In the genomic region with DNA sequence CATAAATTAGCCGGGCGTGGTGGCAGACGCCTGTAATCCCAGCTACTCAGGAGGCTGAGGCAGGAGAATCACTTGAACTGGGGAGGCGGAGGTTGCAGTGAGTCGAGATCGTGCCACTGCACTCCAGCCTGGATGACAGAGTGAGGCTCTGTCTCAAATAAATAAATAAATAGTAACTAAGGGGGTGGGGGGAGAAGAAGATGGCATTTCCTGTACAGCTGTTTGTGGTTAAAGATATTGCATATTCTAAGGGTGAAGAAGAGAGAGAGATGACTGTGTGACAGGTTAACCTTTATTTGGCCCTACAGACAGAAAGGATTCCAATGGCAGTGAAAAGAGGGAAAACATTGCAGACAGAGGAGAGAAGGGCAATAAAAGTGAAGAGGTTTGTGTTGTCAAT, we compare ENCODE assay signal across 10 cellular contexts. TPM values are rescaled to one million over a fixed set of nuclear protein-coding genes. Genes with fewer than 3 reads are reported as not detected.
DNase-seq lines count a peak whose midpoint lies in the region; ATAC-seq, FAIRE-seq and TF ChIP-seq lines count a peak whose summit lies in the region.
"Not testable (repeated sequence)": the region's sequence is repeated elsewhere in the genome, so short reads cannot be mapped to it uniquely, and the experiment has no call there.
"Had no signal": no experiment of that assay in that cellular context is flagged by ENCODE, and none has a peak within 500 bp of the region (broad histone marks: within the 10 kb centered on the region; RNA-seq: fewer than 3 reads in every experiment).

No MANE protein-coding gene starts in this region.

- not testable (repeated sequence) for H3K4me1 Mint-ChIP-seq in astrocyte (ENCODE audit: low read depth, unreplicated experiment)

- not testable (repeated sequence) for H3K9me3 Mint-ChIP-seq in astrocyte (ENCODE audit: unreplicated experiment)

- not testable (repeated sequence) for H3K4me2 ChIP-seq in astrocyte (ENCODE audit: low read length)
- peak overlapping the region; percentile 27 for H3K4me2 ChIP-seq in keratinocyte (ENCODE audit: control insufficient read depth, extremely low read depth, insufficient read depth, low read depth, low read length)

- not testable (repeated sequence) for FAIRE-seq in astrocyte (lab: Jason Lieb, UNC); keratinocyte (lab: Jason Lieb, UNC)

- not testable (repeated sequence) for H3K27me3 ChIP-seq in astrocyte (ENCODE audit: insufficient read depth, low read length); keratinocyte (ENCODE audit: control insufficient read depth, extremely low read depth, insufficient read depth, low read length)

- H3K79me2 ChIP-seq in astrocyte (ENCODE audit: insufficient read depth, low read length); keratinocyte (ENCODE audit: control insufficient read depth, insufficient read depth, low read length): not testable (repeated sequence)

- H3K36me3 ChIP-seq in astrocyte (ENCODE audit: insufficient read depth, low read length); keratinocyte (ENCODE audit: control insufficient read depth in 2 of 2, extremely low read depth in 1 of 2, insufficient read depth in 2 of 2, low read length in 2 of 2): not testable (repeated sequence)

- not testable (repeated sequence) for TF ChIP-seq CTCF in astrocyte (IDR thresholded peaks at IDR 0.05; ENCODE audit: insufficient read depth, low read depth, low read length); keratinocyte (optimal IDR thresholded peaks at IDR 0.05 in 1 of 3, IDR thresholded peaks at IDR 0.05 in 1 of 3, conservative IDR thresholded peaks at IDR 0.05 in 1 of 3; ENCODE audit: extremely low read depth in 1 of 3, insufficient read depth in 2 of 3, low read length in 3 of 3)

- dilution Hi-C loops in keratinocyte (cut with MboI; ENCODE audit: extremely low pct_ligation_motif_present, low sequenced_read_pairs) = not testable (repeated sequence)

- H3K27me3 Mint-ChIP-seq in astrocyte (ENCODE audit: low read depth, unreplicated experiment) = not testable (repeated sequence)

- H3K4me3 Mint-ChIP-seq in astrocyte (ENCODE audit: unreplicated experiment) = not testable (repeated sequence)

- not testable (repeated sequence) for H2AFZ ChIP-seq in astrocyte (ENCODE audit: low read depth, low read length); keratinocyte (ENCODE audit: control insufficient read depth, low read length)

- not testable (repeated sequence) for H3K9me1 ChIP-seq in keratinocyte (ENCODE audit: control insufficient read depth, extremely low read depth, insufficient read depth, low read length)

- TF ChIP-seq POLR2A in GM18505 (IDR thresholded peaks at IDR 0.05; ENCODE audit: borderline replicate concordance, extremely low read depth, insufficient read depth, insufficient read length) = not testable (repeated sequence)

- H4K20me1 ChIP-seq in astrocyte (ENCODE audit: insufficient read depth, low read length); keratinocyte (ENCODE audit: control insufficient read depth, extremely low read depth, insufficient read depth, low read length): not testable (repeated sequence)

- peak; percentile 81 for ATAC-seq in GM18505 (IDR thresholded peaks at IDR 0.05; ENCODE audit: unreplicated experiment)
- peak; percentile 56 for ATAC-seq in GM21367 (IDR thresholded peaks at IDR 0.05; ENCODE audit: unreplicated experiment)
- peak; percentile 74 for ATAC-seq in HG02763 (IDR thresholded peaks at IDR 0.05; ENCODE audit: unreplicated experiment)
- ATAC-seq in HG03432 (IDR thresholded peaks at IDR 0.05; ENCODE audit: unreplicated experiment) = peak; percentile 90

- H3K4me1 ChIP-seq in astrocyte (ENCODE audit: insufficient read depth, low read length); keratinocyte (ENCODE audit: control insufficient read depth, extremely low read depth, insufficient read depth, low read length): not testable (repeated sequence)

- H3K36me3 Mint-ChIP-seq in astrocyte (ENCODE audit: low read depth, unreplicated experiment) = not testable (repeated sequence)

- H3K27ac ChIP-seq in astrocyte (ENCODE audit: low read depth, low read length); keratinocyte (ENCODE audit: control insufficient read depth, insufficient read depth, low read length): not testable (repeated sequence)

- H3K9ac ChIP-seq in astrocyte (ENCODE audit: low read length); keratinocyte (ENCODE audit: control insufficient read depth, extremely low read depth, insufficient read depth, low read length): not testable (repeated sequence)

- DNase-seq in AG08396 (ENCODE audit: low spot score) = peak; percentile 13
- DNase-seq in NCI-H226 = peak; percentile 35
- peak; percentile 46 for DNase-seq in astrocyte (ENCODE audit: low read depth)
- not testable (repeated sequence) for DNase-seq in keratinocyte (ENCODE audit: low read depth, low spot score)

- H3K27ac Mint-ChIP-seq in astrocyte (ENCODE audit: unreplicated experiment) = peak overlapping the region; percentile 84

- not testable (repeated sequence) for H3K4me3 ChIP-seq in astrocyte (ENCODE audit: insufficient read depth, low read depth, low read length); keratinocyte (ENCODE audit: control insufficient read depth in 2 of 3, extremely low read depth in 1 of 3, insufficient read depth in 2 of 3, low read depth in 1 of 3, low read length in 3 of 3)

- H3K9me3 ChIP-seq in astrocyte (ENCODE audit: insufficient read depth, low read depth, low read length); keratinocyte (ENCODE audit: control insufficient read depth, low read depth, low read length): not testable (repeated sequence)

RNA-seq across cellular contexts. Expression of a gene that starts 9.5 kb away (rescaled TPM):
- not detected in 2 replicates for total RNA-seq in astrocyte
- polyA plus RNA-seq in keratinocyte = not detected in 3 replicates
- not detected for polyA plus RNA-seq in keratinocyte (2011; ENCODE audit: low read depth)
- polyA plus RNA-seq in keratinocyte (2011; cell fraction: cytosol; rRNA removed) = not detected in 2 replicates
- polyA plus RNA-seq in keratinocyte (2011; cell fraction: nucleus; rRNA removed) = not detected in 2 replicates
- polyA plus RNA-seq in keratinocyte (2012; ENCODE audit: low replicate concordance) = not detected in 2 replicates
- polyA minus RNA-seq in keratinocyte = not detected in 3 replicates
- not detected for polyA minus RNA-seq in keratinocyte (2011; cell fraction: cytosol; rRNA and poly(A)+ RNA removed)
- not detected in 2 replicates for polyA minus RNA-seq in keratinocyte (2011; cell fraction: nucleus; rRNA and poly(A)+ RNA removed)
- total RNA-seq: HT-29, NCI-H460 had no signal
